8 cellular contexts compared by ENCODE assay signal in the genomic region with DNA sequence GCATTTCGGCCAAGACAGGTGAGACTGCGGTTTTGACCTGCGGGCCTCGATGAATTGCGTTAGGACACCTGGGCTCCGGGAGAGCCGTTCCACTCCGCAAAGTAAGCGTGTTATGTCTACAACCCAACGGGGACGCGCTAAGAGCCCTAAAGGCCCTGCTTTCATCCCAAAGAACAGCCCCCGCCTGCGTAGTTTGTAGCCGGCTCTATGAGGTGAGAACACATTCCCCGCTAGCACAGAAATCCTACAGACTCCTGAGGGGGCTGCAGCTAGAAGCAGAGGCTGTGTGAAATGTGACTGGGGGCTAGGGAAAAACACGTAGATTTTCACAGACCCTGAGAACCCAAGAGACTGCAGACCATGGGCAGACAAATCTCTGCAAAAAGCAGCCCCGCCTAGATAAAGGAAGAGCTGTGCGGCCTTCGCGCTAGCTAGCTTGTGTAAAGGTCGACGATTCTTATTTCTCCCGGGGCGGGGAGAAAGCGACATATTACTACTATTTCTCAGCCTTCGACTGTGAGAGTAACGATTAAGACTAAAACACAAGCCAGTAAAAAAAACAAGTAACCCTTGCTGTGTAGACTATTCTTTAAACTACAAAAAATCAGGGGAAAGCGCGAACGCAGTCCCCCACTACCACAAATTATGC.
DNase-seq lines count a peak whose midpoint lies in the region; ATAC-seq and TF ChIP-seq lines count a peak whose summit lies in the region.
"Not testable (repeated sequence)": the region's sequence is repeated elsewhere in the genome, so short reads cannot be mapped to it uniquely, and the experiment has no call there.

No MANE protein-coding gene starts in this region.

- not testable (repeated sequence) for H3K9me3 ChIP-seq in MM.1S (replicated peaks; ENCODE audit: insufficient read depth, low read length); iPS-20b (ENCODE audit: insufficient read depth, low read depth, low read length)

- not testable (repeated sequence) for H3K9me3 Mint-ChIP-seq in activated T-helper 17 cell treated with anti-CD3 and anti-CD28 coated beads, Interleukin-2, amount 50 U/mL, for 72 hours; stimulated activated memory B cell treated with anti-CD40 and anti-IgM and Interleukin-4, amounts not matched to agents 10 μg/mL and 1 μg/mL and 100 μg/mL, for 72 hours

- not testable (repeated sequence) for TF ChIP-seq CTCF in MM.1S (IDR thresholded peaks at IDR 0.05; ENCODE audit: low read length)

- H4K20me1 ChIP-seq in MM.1S (ENCODE audit: insufficient read depth, low read length), result not testable (repeated sequence)

- peak; percentile 96 for ATAC-seq in GM18499 (IDR thresholded peaks at IDR 0.05; ENCODE audit: insufficient read depth, unreplicated experiment)
- peak; percentile 85 for ATAC-seq in GM19397 (IDR thresholded peaks at IDR 0.05; ENCODE audit: unreplicated experiment)
- ATAC-seq in HG02571 (IDR thresholded peaks at IDR 0.05; ENCODE audit: unreplicated experiment), result peak; percentile 89
- peak; percentile 96 for ATAC-seq in HG03108 (IDR thresholded peaks at IDR 0.05; ENCODE audit: unreplicated experiment)
- peak; percentile 93 for ATAC-seq in activated T-helper 17 cell treated with anti-CD3 and anti-CD28 coated beads, Interleukin-2, amount 50 U/mL, for 72 hours (replicated peaks)
- peak; percentile 98 for ATAC-seq in stimulated activated memory B cell treated with anti-CD40 and anti-IgM and Interleukin-4, amounts not matched to agents 10 μg/mL and 1 μg/mL and 100 μg/mL, for 72 hours

- not testable (repeated sequence) for H3K9ac ChIP-seq in MM.1S (ENCODE audit: low read length); iPS-20b (ENCODE audit: low read depth, low read length)

- H3K4me3 ChIP-seq in MM.1S (ENCODE audit: low read length), result not testable (repeated sequence)
- H3K4me3 ChIP-seq in iPS-20b (ENCODE audit: low read length), result peak overlapping the region; percentile 43; the same call in 1 of the 2 replicates

- not testable (repeated sequence) for H3K36me3 Mint-ChIP-seq in activated T-helper 17 cell treated with anti-CD3 and anti-CD28 coated beads, Interleukin-2, amount 50 U/mL, for 72 hours (ENCODE audit: low read depth); stimulated activated memory B cell treated with anti-CD40 and anti-IgM and Interleukin-4, amounts not matched to agents 10 μg/mL and 1 μg/mL and 100 μg/mL, for 72 hours

- peak overlapping the region; percentile 80 for H3K27ac Mint-ChIP-seq in activated T-helper 17 cell treated with anti-CD3 and anti-CD28 coated beads, Interleukin-2, amount 50 U/mL, for 72 hours
- peak overlapping the region; percentile 95 for H3K27ac Mint-ChIP-seq in stimulated activated memory B cell treated with anti-CD40 and anti-IgM and Interleukin-4, amounts not matched to agents 10 μg/mL and 1 μg/mL and 100 μg/mL, for 72 hours

- not testable (repeated sequence) for H3K36me3 ChIP-seq in MM.1S (replicated peaks; ENCODE audit: insufficient read depth, low read length); iPS-20b (ENCODE audit: insufficient read depth, low read depth, low read length)

- H3K4me1 ChIP-seq in MM.1S (ENCODE audit: low read length); iPS-20b (ENCODE audit: insufficient read depth, low read length): not testable (repeated sequence)

- H3K9me2 ChIP-seq in MM.1S (replicated peaks; ENCODE audit: insufficient read depth, low read length), result not testable (repeated sequence)

- not testable (repeated sequence) for H3K4me2 ChIP-seq in MM.1S (ENCODE audit: low read depth, low read length)

- H3K4me1 Mint-ChIP-seq in activated T-helper 17 cell treated with anti-CD3 and anti-CD28 coated beads, Interleukin-2, amount 50 U/mL, for 72 hours; stimulated activated memory B cell treated with anti-CD40 and anti-IgM and Interleukin-4, amounts not matched to agents 10 μg/mL and 1 μg/mL and 100 μg/mL, for 72 hours: not testable (repeated sequence)

- H3F3A ChIP-seq in MM.1S (ENCODE audit: insufficient read depth, low read length), result not testable (repeated sequence)

- not testable (repeated sequence) for H3K79me2 ChIP-seq in MM.1S (ENCODE audit: low read length)

- H3K27me3 Mint-ChIP-seq in activated T-helper 17 cell treated with anti-CD3 and anti-CD28 coated beads, Interleukin-2, amount 50 U/mL, for 72 hours, result peaks cover 30% of the 10 kb centered on the region
- peaks cover 30% of the 10 kb centered on the region for H3K27me3 Mint-ChIP-seq in stimulated activated memory B cell treated with anti-CD40 and anti-IgM and Interleukin-4, amounts not matched to agents 10 μg/mL and 1 μg/mL and 100 μg/mL, for 72 hours

- not testable (repeated sequence) for H2AFZ ChIP-seq in MM.1S (ENCODE audit: low read length)

- H3K4me3 Mint-ChIP-seq in activated T-helper 17 cell treated with anti-CD3 and anti-CD28 coated beads, Interleukin-2, amount 50 U/mL, for 72 hours; stimulated activated memory B cell treated with anti-CD40 and anti-IgM and Interleukin-4, amounts not matched to agents 10 μg/mL and 1 μg/mL and 100 μg/mL, for 72 hours: not testable (repeated sequence)

- peak overlapping the region; percentile 37; the same call in 1 of the 2 replicates for H3K27ac ChIP-seq in MM.1S (ENCODE audit: low read length)
- H3K27ac ChIP-seq in iPS-20b (ENCODE audit: low read length), result not testable (repeated sequence)

- DNase-seq in MM.1S, result not testable (repeated sequence)

- H3K27me3 ChIP-seq in MM.1S (replicated peaks; ENCODE audit: insufficient read depth, low read length); iPS-20b (ENCODE audit: insufficient read depth, low read length): not testable (repeated sequence)
